ENCODE assay signal across 13 cellular contexts in the genomic region with DNA sequence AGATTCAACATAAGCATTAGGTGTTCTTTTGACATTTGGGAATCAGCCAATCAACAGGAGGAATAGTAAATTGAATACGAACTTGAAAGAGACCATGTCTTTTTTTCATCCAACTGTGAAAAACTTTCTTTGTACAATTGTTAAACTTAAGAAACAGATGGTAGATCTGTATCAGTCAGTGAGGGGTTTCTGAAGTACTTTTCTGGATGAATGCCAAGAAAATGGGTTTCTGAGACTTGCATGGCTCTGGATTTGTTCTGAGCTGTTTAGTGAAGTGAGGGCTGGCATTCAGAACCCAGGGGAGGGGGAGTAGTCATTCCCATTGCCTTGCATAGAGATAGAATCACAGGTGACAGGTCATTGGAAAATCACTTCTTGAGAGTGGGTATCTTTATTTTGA. TPM values are rescaled to one million over a fixed set of nuclear protein-coding genes. Genes with fewer than 3 reads are reported as not detected.
DNase-seq lines count a peak whose midpoint lies in the region; ATAC-seq, FAIRE-seq and TF ChIP-seq lines count a peak whose summit lies in the region.
"Had no signal": no experiment of that assay in that cellular context is flagged by ENCODE, and none has a peak within 500 bp of the region (broad histone marks: within the 10 kb centered on the region; RNA-seq: fewer than 3 reads in every experiment).

No MANE protein-coding gene starts in this region.

- no peak for ATAC-seq in natural killer cell

- H3K27me3 Mint-ChIP-seq in activated CD4-positive, alpha-beta memory T cell treated with anti-CD3 and anti-CD28 coated beads for 36 hours, result no peaks in the 10 kb centered on the region
- no peaks in the 10 kb centered on the region for H3K27me3 Mint-ChIP-seq in natural killer cell (ENCODE audit: low read depth in 2 of 2)

- peaks cover 68% of the 10 kb centered on the region for H3K36me3 Mint-ChIP-seq in activated CD4-positive, alpha-beta memory T cell treated with anti-CD3 and anti-CD28 coated beads for 36 hours
- H3K36me3 Mint-ChIP-seq in natural killer cell, result peaks cover 16% of the 10 kb centered on the region

- FAIRE-seq in HTR-8/SVneo (lab: Jason Lieb, UNC), result no peak
- FAIRE-seq: A204.1 had no signal

- no peak for TF ChIP-seq CTCF in natural killer cell (IDR thresholded peaks at IDR 0.05)

- peak overlapping the region; percentile 95 for H3K27ac Mint-ChIP-seq in activated CD4-positive, alpha-beta memory T cell treated with anti-CD3 and anti-CD28 coated beads for 36 hours
- peak overlapping the region; percentile 88 to 90 for H3K27ac Mint-ChIP-seq in natural killer cell
- H3K27ac Mint-ChIP-seq: nephron had no signal

- intact Hi-C loops in activated CD4-positive, alpha-beta memory T cell treated with anti-CD3 and anti-CD28 coated beads for 36 hours (cut with micrococcal nuclease), result no loop called here
- intact Hi-C loops in natural killer cell (cut with micrococcal nuclease), result no loop called here

- CTCF ChIA-PET in activated CD4-positive, alpha-beta memory T cell treated with anti-CD3 and anti-CD28 coated beads for 36 hours (lab: Charles Lee), result interaction anchor here (1.6 kb wide), 1 partner anchor 14 kb away, joined by 6 read pairs; no protein-coding TSS in a partner anchor
- CTCF ChIA-PET in HEK293T (lab: Yijun Ruan, JAX), result no interaction called here

- DNase-seq in NCI-H2227 (lab: John Stamatoyannopoulos, UW; ENCODE audit: unreplicated experiment) (peak; percentile 5), NCI-H2227 treated with DMSO at 0.1 percent for 48 hours (lab: John Stamatoyannopoulos, UW) (no peak), NCI-H128 (lab: John Stamatoyannopoulos, UW; ENCODE audit: unreplicated experiment) (peak; percentile 59), natural killer cell (no peak), NCI-H2029 treated with DMSO at 0.1 percent for 48 hours (lab: John Stamatoyannopoulos, UW) (no peak), HTR-8/SVneo (ENCODE audit: insufficient read length, low spot score) (no peak), HEK293T (ENCODE audit: extremely low spot score) (no peak)
- no peak for DNase-seq in activated CD4-positive, alpha-beta memory T cell treated with anti-CD3 and anti-CD28 coated beads for 36 hours
- DNase-seq: esophagus squamous epithelium, NCI-H2107 had no signal

- no peaks in the 10 kb centered on the region for H3K9me3 Mint-ChIP-seq in activated CD4-positive, alpha-beta memory T cell treated with anti-CD3 and anti-CD28 coated beads for 36 hours
- H3K9me3 Mint-ChIP-seq in natural killer cell, result peaks cover 0 to 3% of the 10 kb centered on the region in 2 donors
- H3K9me3 Mint-ChIP-seq: nephron had no signal

- POLR2A ChIA-PET in activated CD4-positive, alpha-beta memory T cell treated with anti-CD3 and anti-CD28 coated beads for 36 hours (lab: Charles Lee), result interaction anchor here (0.9 to 11.5 kb wide), 3 partner anchors 17 to 39 kb away, joined by 3 to 114 read pairs (median 6); no protein-coding TSS in a partner anchor
- POLR2A ChIA-PET in HEK293T (lab: Yijun Ruan, JAX), result no interaction called here

- H3K4me1 Mint-ChIP-seq in activated CD4-positive, alpha-beta memory T cell treated with anti-CD3 and anti-CD28 coated beads for 36 hours (ENCODE audit: low read depth), result peaks cover 88% of the 10 kb centered on the region
- H3K4me1 Mint-ChIP-seq in natural killer cell, result peaks cover 89 to 90% of the 10 kb centered on the region in 2 donors
- H3K4me1 Mint-ChIP-seq: nephron had no signal

- H3K4me3 Mint-ChIP-seq in activated CD4-positive, alpha-beta memory T cell treated with anti-CD3 and anti-CD28 coated beads for 36 hours, result peak overlapping the region; percentile 50
- peak overlapping the region; percentile 62 for H3K4me3 Mint-ChIP-seq in natural killer cell
- H3K4me3 Mint-ChIP-seq: nephron had no signal

TF ChIP-seq in HEK293T, 16 proteins besides CTCF, POLR2A, EP300 and RAD21:
- TF ChIP-seq L3MBTL2 (conservative IDR thresholded peaks at IDR 0.05), result no peak
- no peak for TF ChIP-seq SP1 (IDR thresholded peaks at IDR 0.05)
- no peak for TF ChIP-seq FOXA1 (IDR thresholded peaks at IDR 0.05)
- no peak for TF ChIP-seq ZNF384 (IDR thresholded peaks at IDR 0.05)
- TF ChIP-seq TARDBP (IDR thresholded peaks at IDR 0.05), result no peak
- TF ChIP-seq CTBP1 (IDR thresholded peaks at IDR 0.05; ENCODE audit: borderline replicate concordance), result no peak
- TF ChIP-seq, protein P1, sequence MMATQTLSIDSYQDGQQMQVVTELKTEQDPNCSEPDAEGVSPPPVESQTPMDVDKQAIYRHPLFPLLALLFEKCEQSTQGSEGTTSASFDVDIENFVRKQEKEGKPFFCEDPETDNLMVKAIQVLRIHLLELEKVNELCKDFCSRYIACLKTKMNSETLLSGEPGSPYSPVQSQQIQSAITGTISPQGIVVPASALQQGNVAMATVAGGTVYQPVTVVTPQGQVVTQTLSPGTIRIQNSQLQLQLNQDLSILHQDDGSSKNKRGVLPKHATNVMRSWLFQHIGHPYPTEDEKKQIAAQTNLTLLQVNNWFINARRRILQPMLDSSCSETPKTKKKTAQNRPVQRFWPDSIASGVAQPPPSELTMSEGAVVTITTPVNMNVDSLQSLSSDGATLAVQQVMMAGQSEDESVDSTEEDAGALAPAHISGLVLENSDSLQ (IDR thresholded peaks at IDR 0.05), result no peak
- TF ChIP-seq FOXM1 (IDR thresholded peaks at IDR 0.05; ENCODE audit: borderline replicate concordance), result no peak
- TF ChIP-seq NFRKB (IDR thresholded peaks at IDR 0.05), result no peak
- no peak for TF ChIP-seq LEF1 (IDR thresholded peaks at IDR 0.05; ENCODE audit: borderline replicate concordance)
- no peak for TF ChIP-seq SUZ12 (IDR thresholded peaks at IDR 0.05)

RNA-seq across cellular contexts. Expression of gene PTPRC, which starts 37.4 kb away (rescaled TPM):
- 100 to 1,000 TPM; 495 to 503 TPM for total RNA-seq in activated CD4-positive, alpha-beta memory T cell treated with anti-CD3 and anti-CD28 coated beads for 36 hours
- 1,000 to 10,000 TPM; 1,142 to 1,334 (median 1,200) TPM for total RNA-seq in natural killer cell
- total RNA-seq: SJSA1 had no signal

Comparison
In these comparisons a context has a peak if more than half of its experiments do, and no peak if none do; other contexts are left out.
1. DNase-seq: peak in NCI-H2227 (single experiment) and NCI-H128 (single experiment); none in NCI-H2227 treated with DMSO at 0.1 percent for 48 hours (single experiment), activated CD4-positive, alpha-beta memory T cell treated with anti-CD3 and anti-CD28 coated beads for 36 hours (single experiment), natural killer cell (single experiment), NCI-H2029 treated with DMSO at 0.1 percent for 48 hours (single experiment), HTR-8/SVneo (single experiment) and HEK293T (single experiment).